In genomic region chr19:42202290-42202867, GRCh38 we compare ENCODE assay signal across 1 cellular context.
TF ChIP-seq lines count a peak whose summit lies in the region.

No MANE protein-coding gene starts in this region.

TF ChIP-seq in GM12878, 131 proteins besides CTCF, POLR2A, EP300 and RAD21:
- no peak for TF ChIP-seq SMAD5 (IDR thresholded peaks at IDR 0.05; ENCODE audit: low read depth)
- no peak for TF ChIP-seq MYB (IDR thresholded peaks at IDR 0.05; ENCODE audit: borderline replicate concordance, low read depth, low read length)
- no peak for TF ChIP-seq CBX3 (IDR thresholded peaks at IDR 0.05; ENCODE audit: borderline replicate concordance, low read depth)
- no peak for TF ChIP-seq ZSCAN29 (IDR thresholded peaks at IDR 0.05)
- no peak for TF ChIP-seq ATF3 (IDR thresholded peaks at IDR 0.05; ENCODE audit: borderline replicate concordance, extremely low read depth, low read depth, low read length)
- TF ChIP-seq ATF2 (IDR thresholded peaks at IDR 0.05; ENCODE audit: low read length): no peak
- no peak for TF ChIP-seq ZNF217 (IDR thresholded peaks at IDR 0.05)
- TF ChIP-seq E2F8 (IDR thresholded peaks at IDR 0.05; ENCODE audit: low read depth, partially characterized antibody): no peak
- no peak for TF ChIP-seq SMARCA5 (IDR thresholded peaks at IDR 0.05)
- TF ChIP-seq RUNX3 (IDR thresholded peaks at IDR 0.05; ENCODE audit: low read length): no peak
- no peak for TF ChIP-seq FOS (IDR thresholded peaks at IDR 0.05; ENCODE audit: borderline replicate concordance, extremely low read depth, insufficient read length)
- no peak for TF ChIP-seq SUZ12 (IDR thresholded peaks at IDR 0.05; ENCODE audit: unreplicated experiment)
- TF ChIP-seq SMAD1 (IDR thresholded peaks at IDR 0.05; ENCODE audit: low read depth, partially characterized antibody): no peak
- no peak for TF ChIP-seq MEF2A (IDR thresholded peaks at IDR 0.05; ENCODE audit: insufficient read depth, low read depth, low read length)
- no peak for TF ChIP-seq NRF1 (conservative IDR thresholded peaks at IDR 0.05; ENCODE audit: low read depth, low read length)
- TF ChIP-seq ELK1 (IDR thresholded peaks at IDR 0.05; ENCODE audit: low read depth, low read length): no peak
